8 cellular contexts compared by ENCODE assay signal in the genomic region with DNA sequence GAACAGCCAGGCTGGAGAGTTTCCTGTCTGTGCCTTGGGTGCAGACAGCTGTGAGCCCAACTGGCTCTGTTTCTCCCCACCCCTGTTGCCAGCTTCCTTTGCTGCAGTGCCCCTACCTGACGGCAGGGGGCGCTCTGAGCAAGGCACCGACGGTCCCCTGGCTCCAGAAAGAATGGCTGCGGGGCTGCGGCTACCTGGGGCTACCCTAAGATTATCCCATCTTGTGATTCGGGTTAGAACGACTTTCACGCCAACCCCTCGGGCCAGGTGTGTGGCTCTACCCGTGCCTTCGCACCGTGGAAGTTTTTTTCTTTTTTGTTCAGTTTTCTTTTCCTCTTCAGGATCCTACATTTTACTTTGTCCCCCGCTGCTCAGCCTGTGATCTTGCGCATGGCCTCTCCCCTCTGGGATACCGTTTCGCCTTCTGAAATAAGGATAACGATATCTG. TPM values are rescaled to one million over a fixed set of nuclear protein-coding genes. Genes with fewer than 3 reads are reported as not detected.
DNase-seq lines count a peak whose midpoint lies in the region; ATAC-seq, FAIRE-seq and TF ChIP-seq lines count a peak whose summit lies in the region.

No MANE protein-coding gene starts in this region.

- H3K9me3 Mint-ChIP-seq in glutamatergic neuron (ENCODE audit: unreplicated experiment), result peaks cover 2% of the 10 kb centered on the region

- DNase-seq in DMS79 (lab: John Stamatoyannopoulos, UW), result peak; percentile 20
- DNase-seq in SK-N-DZ (ENCODE audit: low spot score), result peak; percentile 62
- DNase-seq in activated naive CD4-positive, alpha-beta T cell (lab: John Stamatoyannopoulos, UW), result peak; percentile 56 to 74 (median 70)
- peak; percentile 87 for DNase-seq in glutamatergic neuron
- peak; percentile 51 to 96 (median 84) for DNase-seq in posterior cingulate gyrus
- peak; percentile 93 for DNase-seq in urothelium cell line (ENCODE audit: low spot score)

- peak overlapping the region; percentile 56 for H3K4me3 Mint-ChIP-seq in glutamatergic neuron (ENCODE audit: unreplicated experiment)

- ATAC-seq in GM19351 (IDR thresholded peaks at IDR 0.05; ENCODE audit: unreplicated experiment), result no peak

- TF ChIP-seq CTCF in LNCAP (IDR thresholded peaks at IDR 0.05) (peak; percentile 100), glutamatergic neuron (IDR thresholded peaks at IDR 0.05; ENCODE audit: partially characterized antibody, unreplicated experiment) (peak; percentile 99)

- H3K36me3 Mint-ChIP-seq in glutamatergic neuron (ENCODE audit: unreplicated experiment), result peaks cover 8% of the 10 kb centered on the region

- H3K27me3 Mint-ChIP-seq in glutamatergic neuron (ENCODE audit: unreplicated experiment), result peaks cover 5% of the 10 kb centered on the region

- FAIRE-seq in urothelium cell line (lab: Jason Lieb, UNC), result peak; percentile 80

- H3K4me1 Mint-ChIP-seq in glutamatergic neuron (ENCODE audit: low read depth, unreplicated experiment), result peaks cover 7% of the 10 kb centered on the region

- intact Hi-C loops in posterior cingulate gyrus (cut with DNase I), result loop anchor here (1.0 kb wide), 1 partner anchor 236 kb away; no protein-coding TSS in a partner anchor

- H3K27ac Mint-ChIP-seq in glutamatergic neuron (ENCODE audit: unreplicated experiment), result no peak overlapping the region

RNA-seq across cellular contexts. Expression of a gene that starts 33.4 kb away (rescaled TPM):
- 47.2 and 54.6 TPM in 2 replicates for polyA plus RNA-seq in SK-N-DZ (2014; cell fraction: cytosol; rRNA removed)
- polyA plus RNA-seq in SK-N-DZ (2014; cell fraction: nucleus; rRNA removed), result 20.4 and 26.0 TPM in 2 replicates
- 19.0 TPM for total RNA-seq in glutamatergic neuron (ENCODE audit: unreplicated experiment)

RNA-seq across cellular contexts. Expression of a gene that starts 48.4 kb away (rescaled TPM):
- 34.6 and 44.4 TPM in 2 replicates for polyA plus RNA-seq in SK-N-DZ (2014; cell fraction: cytosol; rRNA removed)
- polyA plus RNA-seq in SK-N-DZ (2014; cell fraction: nucleus; rRNA removed), result 12.8 and 21.7 TPM in 2 replicates
- total RNA-seq in glutamatergic neuron (ENCODE audit: unreplicated experiment), result 54.1 TPM

Comparison
In these comparisons a context has a peak if more than half of its experiments do, and no peak if none do; other contexts are left out.
1. DNase-seq: peak in every context shown above with its lines; median percentile 93 in urothelium cell line; 87 in glutamatergic neuron; 84 in posterior cingulate gyrus; 70 in activated naive CD4-positive, alpha-beta T cell; 62 in SK-N-DZ; 20 in DMS79.